Comparison of ENCODE assay signal across 24 cellular contexts in the genomic region with DNA sequence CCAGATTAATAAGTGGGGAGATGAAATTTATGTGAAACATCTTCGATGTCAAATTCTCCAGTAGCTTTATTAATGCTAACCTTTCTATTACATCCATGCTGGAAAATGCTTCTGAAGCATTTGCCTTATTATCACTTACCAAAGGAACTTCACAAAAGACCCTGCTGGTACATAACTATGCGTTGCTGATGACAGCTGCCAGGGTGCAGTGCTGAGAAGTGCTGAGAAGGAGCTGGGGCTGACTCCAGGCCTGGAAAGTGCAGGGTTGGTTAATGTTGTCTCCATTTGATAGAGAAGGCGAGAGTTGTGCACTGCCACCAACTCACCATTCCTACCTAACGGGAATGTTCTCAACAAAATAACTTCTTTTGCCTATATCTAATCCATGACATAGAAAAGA.
"Had no signal": no experiment of that assay in that cellular context is flagged by ENCODE, and none has a peak within 500 bp of the region (broad histone marks: within the 10 kb centered on the region; RNA-seq: fewer than 3 reads in every experiment).

No MANE protein-coding gene starts in this region.

- H3K9me3 Mint-ChIP-seq: natural killer cell; neural progenitor cell; stimulated activated naive CD8-positive, alpha-beta T cell treated with anti-CD3 and anti-CD28 coated beads, Interleukin-15, amount 100 ng/mL, for 72 hours; type B pancreatic cell had no signal

- H3K4me1 ChIP-seq: foreskin keratinocyte, left lung, prostate gland, thyroid gland had no signal

- H3K9me3 ChIP-seq: esophagus muscularis mucosa, gastroesophageal sphincter, heart left ventricle, left lung, prostate gland, right lobe of liver, thyroid gland had no signal

- H3K4me1 Mint-ChIP-seq: natural killer cell; stimulated activated naive CD8-positive, alpha-beta T cell treated with anti-CD3 and anti-CD28 coated beads, Interleukin-15, amount 100 ng/mL, for 72 hours had no signal

- DNase-seq: dermis blood vessel endothelial cell; effector memory CD4-positive, alpha-beta T cell; foreskin keratinocyte; heart left ventricle; kidney; left lung; natural killer cell; nucleus accumbens; right lobe of liver; stimulated activated CD4-positive, alpha-beta T cell treated with anti-CD3 and anti-CD28 coated beads, Interleukin-12 subunit alpha, Interleukin-12 subunit beta, amount 100 ng/mL, for 4 hours; stimulated activated CD4-positive, alpha-beta T cell treated with anti-CD3 and anti-CD28 coated beads, Interleukin-1b, Interleukin-23, amount 100 ng/mL, for 48 hours; stimulated activated CD4-positive, alpha-beta T cell treated with anti-CD3 and anti-CD28 coated beads, Interleukin-4, amount 100 ng/mL, for 1 hour; stimulated activated CD8-positive, alpha-beta memory T cell treated with anti-CD3 and anti-CD28 coated beads, Interleukin-4, amount 100 ng/mL, for 48 hours; stimulated activated naive CD4-positive, alpha-beta T cell; stimulated activated naive CD8-positive, alpha-beta T cell treated with anti-CD3 and anti-CD28 coated beads, Interleukin-15, amount 100 ng/mL, for 72 hours; thyroid gland had no signal

- H3K27me3 ChIP-seq: esophagus muscularis mucosa, foreskin keratinocyte, gastroesophageal sphincter, heart left ventricle, hepatocyte, left lung, neural progenitor cell, right lobe of liver, thyroid gland had no signal

- H3K9ac ChIP-seq: neural progenitor cell had no signal

- H3K27ac ChIP-seq: coronary artery, esophagus muscularis mucosa, foreskin keratinocyte, gastroesophageal sphincter, heart left ventricle, hepatocyte, left lung, neural progenitor cell, prostate gland, right lobe of liver, thyroid gland had no signal

- ATAC-seq: foreskin keratinocyte; gastroesophageal sphincter; heart left ventricle; left lung; natural killer cell; right lobe of liver; stimulated activated naive CD8-positive, alpha-beta T cell treated with anti-CD3 and anti-CD28 coated beads, Interleukin-15, amount 100 ng/mL, for 72 hours had no signal

- H3K36me3 ChIP-seq: esophagus muscularis mucosa, gastroesophageal sphincter, heart left ventricle, left lung, neural progenitor cell, prostate gland, right lobe of liver, thyroid gland had no signal

- H3K27ac Mint-ChIP-seq: natural killer cell; neural progenitor cell; stimulated activated naive CD8-positive, alpha-beta T cell treated with anti-CD3 and anti-CD28 coated beads, Interleukin-15, amount 100 ng/mL, for 72 hours; type B pancreatic cell had no signal

- H3K4me3 ChIP-seq: coronary artery, esophagus muscularis mucosa, gastroesophageal sphincter, heart left ventricle, hepatocyte, left lung, neural progenitor cell, prostate gland, right lobe of liver, smooth muscle cell, thyroid gland had no signal

- H3K79me2 ChIP-seq: hepatocyte had no signal

- H3K4me2 ChIP-seq: hepatocyte, neural progenitor cell, smooth muscle cell had no signal

- H2AFZ ChIP-seq: hepatocyte, neural progenitor cell had no signal

- H3K27me3 Mint-ChIP-seq: type B pancreatic cell had no signal

- H3K36me3 Mint-ChIP-seq: natural killer cell, neural progenitor cell, type B pancreatic cell had no signal

- H3K4me3 Mint-ChIP-seq: natural killer cell; neural progenitor cell; stimulated activated naive CD8-positive, alpha-beta T cell treated with anti-CD3 and anti-CD28 coated beads, Interleukin-15, amount 100 ng/mL, for 72 hours; type B pancreatic cell had no signal
